In the genomic region with DNA sequence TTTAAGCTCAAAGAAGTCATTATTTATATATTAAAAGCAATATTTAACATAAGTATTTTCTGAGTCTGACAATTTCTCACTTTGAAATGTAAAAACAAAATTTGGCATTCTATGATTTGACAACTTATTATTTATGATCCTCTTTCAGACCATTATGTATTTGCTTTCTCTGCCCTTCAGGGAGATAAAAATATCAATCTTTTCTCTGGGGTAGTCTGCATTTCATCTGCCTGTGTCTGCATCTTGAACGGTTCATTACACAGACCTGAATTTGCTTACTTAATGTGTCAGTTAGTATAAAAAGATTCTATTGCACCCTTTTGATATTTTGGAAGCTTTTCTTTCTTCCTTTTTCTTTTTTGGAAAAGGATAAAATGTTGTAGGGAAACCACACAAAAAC, we compare ENCODE assay signal across 17 cellular contexts.
DNase-seq lines count a peak whose midpoint lies in the region; ATAC-seq and TF ChIP-seq lines count a peak whose summit lies in the region.
"Had no signal": no experiment of that assay in that cellular context is flagged by ENCODE, and none has a peak within 500 bp of the region (broad histone marks: within the 10 kb centered on the region; RNA-seq: fewer than 3 reads in every experiment).

No MANE protein-coding gene starts in this region.

- H3K27me3 ChIP-seq in BE2C (no peaks in the 10 kb centered on the region), SK-N-SH (ENCODE audit: insufficient read depth) (no peaks in the 10 kb centered on the region), smooth muscle cell (ENCODE audit: low read depth) (no peaks in the 10 kb centered on the region)
- H3K27me3 ChIP-seq: BLaER1 treated with 17β-estradiol and CSF1 and Interleukin-3, amounts not matched to agents 10 nM and 100 nM had no signal

- H3K27ac ChIP-seq in SK-N-SH (ENCODE audit: low read depth in 2 of 2, low read length in 1 of 2) (peak overlapping the region in 1 of 2 experiments; percentile 79; a peak in 2 of 4 replicates), smooth muscle cell (ENCODE audit: low read depth) (no peak overlapping the region)
- H3K27ac ChIP-seq: 22Rv1; BLaER1 treated with 17β-estradiol and CSF1 and Interleukin-3, amounts not matched to agents 10 nM and 100 nM had no signal

- no peaks in the 10 kb centered on the region for H3K79me2 ChIP-seq in SK-N-SH (ENCODE audit: insufficient read depth)
- H3K79me2 ChIP-seq in smooth muscle cell (ENCODE audit: low read depth), result no peaks in the 10 kb centered on the region

- CTCF ChIA-PET in SK-N-SH (lab: Yijun Ruan, JAX), result interaction anchor here (0.9 to 1.4 kb wide), 2 partner anchors 609 to 792 kb away, joined by 3 read pairs; no protein-coding TSS in a partner anchor

- TF ChIP-seq CTCF in BE2C (IDR thresholded peaks at IDR 0.05; ENCODE audit: low read depth, low read length), result no peak
- no peak for TF ChIP-seq CTCF in SK-N-SH (IDR thresholded peaks at IDR 0.05)
- TF ChIP-seq CTCF in smooth muscle cell (IDR thresholded peaks at IDR 0.05; ENCODE audit: borderline replicate concordance, insufficient read depth, poor library complexity, severe bottlenecking), result no peak

- DNase-seq in BE2C, result peak; percentile 12
- peak; percentile 37 for DNase-seq in NCI-H526 treated with DMSO at 0.1 percent for 48 hours (lab: John Stamatoyannopoulos, UW)
- peak; percentile 12 for DNase-seq in SK-N-SH
- no peak for DNase-seq in smooth muscle cell (lab: John Stamatoyannopoulos, UW; ENCODE audit: unreplicated experiment)
- no peak for DNase-seq in T1000 (lab: John Stamatoyannopoulos, UW)
- no peak for DNase-seq in middle frontal gyrus (ENCODE audit: extremely low spot score, low spot score)
- DNase-seq: CD4-positive, alpha-beta T cell; CD8-positive, alpha-beta memory T cell; DMS53; DMS79 treated with DMSO at 0.1 percent for 48 hours; GF-D8; H9 had no signal

- no peak for ATAC-seq in HG02678 (IDR thresholded peaks at IDR 0.05; ENCODE audit: unreplicated experiment)
- ATAC-seq: GM23338, HCT116 had no signal

- H3K9me3 ChIP-seq in BE2C (no peaks in the 10 kb centered on the region), SK-N-SH (no peaks in the 10 kb centered on the region), smooth muscle cell (replicated peaks; ENCODE audit: low read depth) (peaks cover 3% of the 10 kb centered on the region)

- H3K9ac ChIP-seq in SK-N-SH (no peak overlapping the region), smooth muscle cell (ENCODE audit: low read depth) (no peak overlapping the region)
- H3K9ac ChIP-seq: BLaER1 treated with 17β-estradiol and CSF1 and Interleukin-3, amounts not matched to agents 10 nM and 100 nM had no signal

- TF ChIP-seq RAD21 in SK-N-SH (IDR thresholded peaks at IDR 0.05; ENCODE audit: low read length), result no peak

- H4K20me1 ChIP-seq in SK-N-SH (ENCODE audit: insufficient read depth) (no peaks in the 10 kb centered on the region), smooth muscle cell (ENCODE audit: low read depth) (no peaks in the 10 kb centered on the region)
- H4K20me1 ChIP-seq: BLaER1 treated with 17β-estradiol and CSF1 and Interleukin-3, amounts not matched to agents 10 nM and 100 nM had no signal

- no peak overlapping the region for H3K4me3 ChIP-seq in BE2C (ENCODE audit: low read depth, low read length)
- no peak overlapping the region for H3K4me3 ChIP-seq in SK-N-SH (ENCODE audit: low read depth in 2 of 2, low read length in 1 of 2)
- H3K4me3 ChIP-seq in smooth muscle cell, result no peak overlapping the region
- H3K4me3 ChIP-seq: BLaER1 treated with 17β-estradiol and CSF1 and Interleukin-3, amounts not matched to agents 10 nM and 100 nM; GM23338 had no signal

- H3K4me2 ChIP-seq in SK-N-SH (no peak overlapping the region), smooth muscle cell (no peak overlapping the region)
- H3K4me2 ChIP-seq: GM23338 had no signal

- H3F3A ChIP-seq in SK-N-SH (replicated peaks; ENCODE audit: insufficient read depth), result no peaks in the 10 kb centered on the region
- H3F3A ChIP-seq in smooth muscle cell (ENCODE audit: low read depth), result no peaks in the 10 kb centered on the region

- no peaks in the 10 kb centered on the region for H3K36me3 ChIP-seq in BE2C
- no peaks in the 10 kb centered on the region for H3K36me3 ChIP-seq in SK-N-SH (replicated peaks in 1 of 2; ENCODE audit: control insufficient read depth in 1 of 2, insufficient read depth in 2 of 2, low read length in 1 of 2)
- no peaks in the 10 kb centered on the region for H3K36me3 ChIP-seq in smooth muscle cell (ENCODE audit: low read depth)
- H3K36me3 ChIP-seq: BLaER1 treated with 17β-estradiol and CSF1 and Interleukin-3, amounts not matched to agents 10 nM and 100 nM had no signal

- POLR2A ChIA-PET in SK-N-SH (lab: Yijun Ruan, JAX), result no interaction called here

- H3K9me2 ChIP-seq in SK-N-SH, result no peaks in the 10 kb centered on the region

- 20% methylated on average over 1 of the region's 1 CpG for WGBS in SK-N-SH (ENCODE audit: low lambda C conversion rate)
- 81% methylated on average over 1 of the region's 1 CpG for WGBS in smooth muscle cell (ENCODE audit: low lambda C conversion rate)

- H2AFZ ChIP-seq in SK-N-SH (ENCODE audit: low read depth), result no peak overlapping the region
- peak overlapping the region; percentile 19 for H2AFZ ChIP-seq in smooth muscle cell (ENCODE audit: low read depth)
- H2AFZ ChIP-seq: GM23338 had no signal

- TF ChIP-seq EP300 in SK-N-SH (IDR thresholded peaks at IDR 0.05; ENCODE audit: borderline replicate concordance in 1 of 2, low read depth in 1 of 2, low read length in 1 of 2), result peak in 1 of 2 experiments; percentile 84; a peak in 2 of 4 replicates

- H3K4me1 ChIP-seq in BE2C, result peaks cover 9% of the 10 kb centered on the region
- H3K4me1 ChIP-seq in SK-N-SH (ENCODE audit: control insufficient read depth in 1 of 2, insufficient read depth in 2 of 2, low read depth in 1 of 2, low read length in 1 of 2), result peaks cover 0 to 6% of the 10 kb centered on the region in 2 experiments; a peak in 2 of 4 replicates
- H3K4me1 ChIP-seq in smooth muscle cell (ENCODE audit: low read depth), result no peaks in the 10 kb centered on the region

TF ChIP-seq in SK-N-SH, 30 proteins besides CTCF, POLR2A, EP300 and RAD21 (continues in another document):
- TF ChIP-seq USF2 (IDR thresholded peaks at IDR 0.05; ENCODE audit: borderline replicate concordance, low read depth, low read length), result no peak
- TF ChIP-seq FOXJ3 (CRISPR knock-in tag; IDR thresholded peaks at IDR 0.05), result no peak
- TF ChIP-seq CHD2 (IDR thresholded peaks at IDR 0.05; ENCODE audit: low read length, partially characterized antibody), result no peak
- no peak for TF ChIP-seq PBX3 (IDR thresholded peaks at IDR 0.05)
- TF ChIP-seq RXRA (IDR thresholded peaks at IDR 0.05; ENCODE audit: borderline replicate concordance, low read depth), result no peak
- TF ChIP-seq FOSL2 (IDR thresholded peaks at IDR 0.05; ENCODE audit: borderline replicate concordance, low read depth), result no peak
- TF ChIP-seq EZH2phosphoT487 (IDR thresholded peaks at IDR 0.05; ENCODE audit: borderline replicate concordance, low read depth), result no peak
- TF ChIP-seq, protein P1, sequence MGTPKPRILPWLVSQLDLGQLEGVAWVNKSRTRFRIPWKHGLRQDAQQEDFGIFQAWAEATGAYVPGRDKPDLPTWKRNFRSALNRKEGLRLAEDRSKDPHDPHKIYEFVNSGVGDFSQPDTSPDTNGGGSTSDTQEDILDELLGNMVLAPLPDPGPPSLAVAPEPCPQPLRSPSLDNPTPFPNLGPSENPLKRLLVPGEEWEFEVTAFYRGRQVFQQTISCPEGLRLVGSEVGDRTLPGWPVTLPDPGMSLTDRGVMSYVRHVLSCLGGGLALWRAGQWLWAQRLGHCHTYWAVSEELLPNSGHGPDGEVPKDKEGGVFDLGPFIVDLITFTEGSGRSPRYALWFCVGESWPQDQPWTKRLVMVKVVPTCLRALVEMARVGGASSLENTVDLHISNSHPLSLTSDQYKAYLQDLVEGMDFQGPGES (IDR thresholded peaks at IDR 0.05; ENCODE audit: low read depth, low read length), result no peak
- TF ChIP-seq JUND (IDR thresholded peaks at IDR 0.05), result no peak
- peak; percentile 70; the same call in 1 of the 2 replicates for TF ChIP-seq GATA2 (CRISPR knock-in tag; IDR thresholded peaks at IDR 0.05)

Comparison
In these comparisons a context has a peak if more than half of its experiments do, and no peak if none do; other contexts are left out.
1. DNase-seq: peak in BE2C (single experiment), NCI-H526 treated with DMSO at 0.1 percent for 48 hours (single experiment) and SK-N-SH (single experiment); none in smooth muscle cell (single experiment), T1000 (single experiment) and middle frontal gyrus (single experiment).